Comparison of ENCODE assay signal across 19 cellular contexts in the genomic region with DNA sequence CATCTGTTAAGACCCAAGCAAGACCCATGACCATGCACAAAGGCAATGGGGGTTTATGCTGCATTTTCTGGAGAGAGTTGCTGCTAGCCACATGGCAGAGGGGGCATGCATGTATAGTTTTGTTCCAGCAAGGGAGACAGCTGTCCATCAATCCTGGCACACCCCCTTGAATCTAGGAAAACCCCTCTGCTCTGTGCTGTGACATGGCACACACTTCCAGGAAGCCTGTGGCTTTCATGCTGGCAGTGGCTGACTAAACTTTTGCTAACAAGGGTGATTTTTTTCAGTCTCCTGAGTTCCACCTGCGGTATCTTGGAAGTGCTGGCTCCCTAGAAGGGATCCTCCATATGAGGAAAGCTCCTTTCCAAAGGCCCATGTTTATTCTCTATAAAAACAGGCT. TPM values are rescaled to one million over a fixed set of nuclear protein-coding genes. Genes with fewer than 3 reads are reported as not detected.
A peak's percentile ranks its signal among the peaks of the same experiment; 100 is the strongest.
DNase-seq lines count a peak whose midpoint lies in the region; ATAC-seq, FAIRE-seq and TF ChIP-seq lines count a peak whose summit lies in the region.
"Had no signal": no experiment of that assay in that cellular context is flagged by ENCODE, and none has a peak within 500 bp of the region (broad histone marks: within the 10 kb centered on the region; RNA-seq: fewer than 3 reads in every experiment).

No MANE protein-coding gene starts in this region.

- no peak overlapping the region for H3K4me2 ChIP-seq in mesenchymal stem cell (ENCODE audit: low read length, poor library complexity, severe bottlenecking)
- H3K4me2 ChIP-seq: GM23338 had no signal

- H3K27me3 Mint-ChIP-seq in activated CD8-positive, alpha-beta T cell treated with anti-CD3 and anti-CD28 coated beads for 36 hours = peaks cover 10% of the 10 kb centered on the region
- H3K27me3 Mint-ChIP-seq in activated CD8-positive, alpha-beta T cell treated with anti-CD3 and anti-CD28 coated beads, Interleukin-2, amount 10 ng/mL, durations not matched to agents 7 days and 5 days (ENCODE audit: low read depth) = peaks cover 14% of the 10 kb centered on the region
- peaks cover 3 to 16% of the 10 kb centered on the region in 2 donors for H3K27me3 Mint-ChIP-seq in CD8-positive, alpha-beta memory T cell
- H3K27me3 Mint-ChIP-seq: IgD-negative memory B cell had no signal

- no peak for FAIRE-seq in RCC 7860 (lab: Jason Lieb, UNC)
- FAIRE-seq: G401.6 had no signal

- no peak overlapping the region for H3K14ac ChIP-seq in mesenchymal stem cell (ENCODE audit: low read length in 2 of 2)

- H2AFZ ChIP-seq in mesenchymal stem cell (ENCODE audit: low read depth, low read length) = no peak overlapping the region
- H2AFZ ChIP-seq: GM23338 had no signal

- CTCF ChIA-PET in activated CD8-positive, alpha-beta T cell treated with anti-CD3 and anti-CD28 coated beads for 36 hours (lab: Charles Lee) = no interaction called here
- CTCF ChIA-PET in activated CD8-positive, alpha-beta T cell treated with anti-CD3 and anti-CD28 coated beads, Interleukin-2, amount 10 ng/mL, durations not matched to agents 7 days and 5 days (lab: Charles Lee) = no interaction called here
- CTCF ChIA-PET in CD8-positive, alpha-beta memory T cell (lab: Charles Lee) = no interaction called here

- WGBS in mesenchymal stem cell = 0% methylated on average over 1 of the region's 1 CpG

- TF ChIP-seq CTCF in activated CD8-positive, alpha-beta T cell treated with anti-CD3 and anti-CD28 coated beads for 36 hours (IDR thresholded peaks at IDR 0.05) = no peak
- no peak for TF ChIP-seq CTCF in WERI-Rb-1 (IDR thresholded peaks at IDR 0.05; ENCODE audit: low read depth, low read length)

- no peaks in the 10 kb centered on the region for H3K36me3 Mint-ChIP-seq in activated CD8-positive, alpha-beta T cell treated with anti-CD3 and anti-CD28 coated beads for 36 hours (ENCODE audit: low read depth)
- H3K36me3 Mint-ChIP-seq in activated CD8-positive, alpha-beta T cell treated with anti-CD3 and anti-CD28 coated beads, Interleukin-2, amount 10 ng/mL, durations not matched to agents 7 days and 5 days (ENCODE audit: low read depth) = no peaks in the 10 kb centered on the region
- H3K36me3 Mint-ChIP-seq in CD8-positive, alpha-beta memory T cell = no peaks in the 10 kb centered on the region
- H3K36me3 Mint-ChIP-seq: CD4-positive, CD25-positive, alpha-beta regulatory T cell; IgD-negative memory B cell had no signal

- peak overlapping the region; percentile 64 for H4K8ac ChIP-seq in mesenchymal stem cell (ENCODE audit: low read length)

- no peak overlapping the region for H3K4ac ChIP-seq in mesenchymal stem cell (ENCODE audit: low read depth in 1 of 2, low read length in 2 of 2)

- H3K4me3 ChIP-seq in WERI-Rb-1 (ENCODE audit: low read depth, low read length) (no peak overlapping the region), mesenchymal stem cell (ENCODE audit: insufficient read depth in 1 of 2, low read depth in 1 of 2, low read length in 2 of 2) (no peak overlapping the region)
- no peak overlapping the region for H3K4me3 ChIP-seq in CD8-positive, alpha-beta memory T cell (ENCODE audit: low read length)
- H3K4me3 ChIP-seq: BLaER1 treated with 17β-estradiol and CSF1 and Interleukin-3, amounts not matched to agents 10 nM and 100 nM; GM23338; HAP-1 had no signal

- POLR2A ChIA-PET in activated CD8-positive, alpha-beta T cell treated with anti-CD3 and anti-CD28 coated beads for 36 hours (lab: Charles Lee) = no interaction called here
- POLR2A ChIA-PET in activated CD8-positive, alpha-beta T cell treated with anti-CD3 and anti-CD28 coated beads, Interleukin-2, amount 10 ng/mL, durations not matched to agents 7 days and 5 days (lab: Charles Lee) = no interaction called here
- POLR2A ChIA-PET in CD8-positive, alpha-beta memory T cell (lab: Charles Lee) = no interaction called here

- peak; percentile 13 for DNase-seq in activated CD8-positive, alpha-beta T cell treated with anti-CD3 and anti-CD28 coated beads for 36 hours
- no peak for DNase-seq in activated CD8-positive, alpha-beta T cell treated with anti-CD3 and anti-CD28 coated beads, Interleukin-2, amount 10 ng/mL, durations not matched to agents 7 days and 5 days
- DNase-seq in WERI-Rb-1 (no peak), mesenchymal stem cell (no peak), RCC 7860 (ENCODE audit: low spot score) (no peak)
- DNase-seq in CD8-positive, alpha-beta memory T cell = no peak
- no peak for DNase-seq in stimulated activated CD4-positive, alpha-beta T cell treated with anti-CD3 and anti-CD28 coated beads, Interleukin-15, amount 100 ng/mL, for 24 hours
- DNase-seq: 8988T; AML-193; CD4-positive, CD25-positive, alpha-beta regulatory T cell; DMS79 treated with DMSO at 0.1 percent for 48 hours; EL had no signal

- H4K91ac ChIP-seq in mesenchymal stem cell (ENCODE audit: low read length) = peak overlapping the region; percentile 68

- H3K27ac ChIP-seq in WERI-Rb-1 (peak overlapping the region; percentile 39), mesenchymal stem cell (ENCODE audit: low read length, poor library complexity, severe bottlenecking) (no peak overlapping the region)
- H3K27ac ChIP-seq in CD8-positive, alpha-beta memory T cell (ENCODE audit: low read depth, low read length) = no peak overlapping the region
- H3K27ac ChIP-seq: BLaER1 treated with 17β-estradiol and CSF1 and Interleukin-3, amounts not matched to agents 10 nM and 100 nM had no signal

- H3K23ac ChIP-seq in mesenchymal stem cell (ENCODE audit: low read length in 2 of 2) = no peak overlapping the region

- H3K27ac Mint-ChIP-seq in activated CD8-positive, alpha-beta T cell treated with anti-CD3 and anti-CD28 coated beads for 36 hours = no peak overlapping the region
- H3K27ac Mint-ChIP-seq in activated CD8-positive, alpha-beta T cell treated with anti-CD3 and anti-CD28 coated beads, Interleukin-2, amount 10 ng/mL, durations not matched to agents 7 days and 5 days = no peak overlapping the region
- no peak overlapping the region for H3K27ac Mint-ChIP-seq in CD8-positive, alpha-beta memory T cell
- H3K27ac Mint-ChIP-seq: CD4-positive, CD25-positive, alpha-beta regulatory T cell; GM23338; IgD-negative memory B cell had no signal

- H3K4me3 Mint-ChIP-seq in activated CD8-positive, alpha-beta T cell treated with anti-CD3 and anti-CD28 coated beads for 36 hours = no peak overlapping the region
- H3K4me3 Mint-ChIP-seq in activated CD8-positive, alpha-beta T cell treated with anti-CD3 and anti-CD28 coated beads, Interleukin-2, amount 10 ng/mL, durations not matched to agents 7 days and 5 days = no peak overlapping the region
- H3K4me3 Mint-ChIP-seq in CD8-positive, alpha-beta memory T cell = no peak overlapping the region
- H3K4me3 Mint-ChIP-seq: CD4-positive, CD25-positive, alpha-beta regulatory T cell; GM23338; IgD-negative memory B cell had no signal

- no peaks in the 10 kb centered on the region for H3K9me3 Mint-ChIP-seq in activated CD8-positive, alpha-beta T cell treated with anti-CD3 and anti-CD28 coated beads for 36 hours
- no peaks in the 10 kb centered on the region for H3K9me3 Mint-ChIP-seq in activated CD8-positive, alpha-beta T cell treated with anti-CD3 and anti-CD28 coated beads, Interleukin-2, amount 10 ng/mL, durations not matched to agents 7 days and 5 days (ENCODE audit: insufficient read depth)
- no peaks in the 10 kb centered on the region for H3K9me3 Mint-ChIP-seq in CD8-positive, alpha-beta memory T cell
- H3K9me3 Mint-ChIP-seq: GM23338 had no signal

- H2BK15ac ChIP-seq in mesenchymal stem cell (ENCODE audit: low read depth, poor library complexity, severe bottlenecking) = no peak overlapping the region

- H3K9me3 ChIP-seq in WERI-Rb-1 (ENCODE audit: severe bottlenecking) (no peaks in the 10 kb centered on the region), mesenchymal stem cell (ENCODE audit: control insufficient read depth, low read length) (no peaks in the 10 kb centered on the region)
- H3K9me3 ChIP-seq in CD8-positive, alpha-beta memory T cell (ENCODE audit: low read length) = no peaks in the 10 kb centered on the region
- H3K9me3 ChIP-seq: BLaER1 treated with 17β-estradiol and CSF1 and Interleukin-3, amounts not matched to agents 10 nM and 100 nM; HAP-1 had no signal

- no peaks in the 10 kb centered on the region for H3K4me1 Mint-ChIP-seq in activated CD8-positive, alpha-beta T cell treated with anti-CD3 and anti-CD28 coated beads for 36 hours (ENCODE audit: low read depth)
- no peaks in the 10 kb centered on the region for H3K4me1 Mint-ChIP-seq in activated CD8-positive, alpha-beta T cell treated with anti-CD3 and anti-CD28 coated beads, Interleukin-2, amount 10 ng/mL, durations not matched to agents 7 days and 5 days (ENCODE audit: low read depth)
- no peaks in the 10 kb centered on the region for H3K4me1 Mint-ChIP-seq in CD8-positive, alpha-beta memory T cell
- H3K4me1 Mint-ChIP-seq: CD4-positive, CD25-positive, alpha-beta regulatory T cell; IgD-negative memory B cell had no signal

- H3K27me3 ChIP-seq in WERI-Rb-1 (ENCODE audit: insufficient read depth, low read depth, severe bottlenecking) (no peaks in the 10 kb centered on the region), mesenchymal stem cell (ENCODE audit: control insufficient read depth in 1 of 2, insufficient read depth in 1 of 2, low read length in 2 of 2) (peaks cover 0 to 7% of the 10 kb centered on the region in 2 experiments)
- no peaks in the 10 kb centered on the region for H3K27me3 ChIP-seq in CD8-positive, alpha-beta memory T cell (ENCODE audit: insufficient read depth, low read length, poor library complexity, severe bottlenecking)
- H3K27me3 ChIP-seq: BLaER1 treated with 17β-estradiol and CSF1 and Interleukin-3, amounts not matched to agents 10 nM and 100 nM had no signal

- H3K18ac ChIP-seq in mesenchymal stem cell (ENCODE audit: low read depth in 1 of 2, low read length in 2 of 2) = peak overlapping the region in 1 of 2 experiments; percentile 28

- intact Hi-C loops in activated CD8-positive, alpha-beta T cell treated with anti-CD3 and anti-CD28 coated beads for 36 hours (cut with micrococcal nuclease) = no loop called here

- no peak for ATAC-seq in activated CD8-positive, alpha-beta T cell treated with anti-CD3 and anti-CD28 coated beads for 36 hours
- ATAC-seq in activated CD8-positive, alpha-beta T cell treated with anti-CD3 and anti-CD28 coated beads, Interleukin-2, amount 10 ng/mL, durations not matched to agents 7 days and 5 days = no peak
- peak; percentile 56 for ATAC-seq in GM18502 (IDR thresholded peaks at IDR 0.05; ENCODE audit: poor library complexity, unreplicated experiment)
- ATAC-seq: GM23338 had no signal

- no peaks in the 10 kb centered on the region for H3K79me1 ChIP-seq in mesenchymal stem cell (replicated peaks; ENCODE audit: low read length, poor library complexity, severe bottlenecking)

- no peaks in the 10 kb centered on the region for H3K36me3 ChIP-seq in WERI-Rb-1
- no peaks in the 10 kb centered on the region for H3K36me3 ChIP-seq in mesenchymal stem cell (ENCODE audit: control insufficient read depth in 1 of 2, insufficient read depth in 2 of 2, low read depth in 1 of 2, low read length in 2 of 2)
- no peaks in the 10 kb centered on the region for H3K36me3 ChIP-seq in CD8-positive, alpha-beta memory T cell (ENCODE audit: insufficient read depth, low read length)
- H3K36me3 ChIP-seq: BLaER1 treated with 17β-estradiol and CSF1 and Interleukin-3, amounts not matched to agents 10 nM and 100 nM; HAP-1 had no signal

- no peak overlapping the region for H2AK5ac ChIP-seq in mesenchymal stem cell (ENCODE audit: low read length, severe bottlenecking)

- H2BK12ac ChIP-seq in mesenchymal stem cell (ENCODE audit: low read length in 2 of 2) = no peak overlapping the region

- no peak overlapping the region for H3K9ac ChIP-seq in mesenchymal stem cell (ENCODE audit: low read length)
- H3K9ac ChIP-seq: BLaER1 treated with 17β-estradiol and CSF1 and Interleukin-3, amounts not matched to agents 10 nM and 100 nM had no signal

- no peak overlapping the region for H2BK5ac ChIP-seq in mesenchymal stem cell (ENCODE audit: low read depth, low read length, poor library complexity, severe bottlenecking)

- no peak overlapping the region for H2BK120ac ChIP-seq in mesenchymal stem cell (ENCODE audit: low read depth, low read length)

- H3K4me1 ChIP-seq in mesenchymal stem cell (ENCODE audit: control insufficient read depth, insufficient read depth, low read depth, low read length) = peaks cover 13% of the 10 kb centered on the region
- no peaks in the 10 kb centered on the region for H3K4me1 ChIP-seq in CD8-positive, alpha-beta memory T cell (ENCODE audit: insufficient read depth, low read length)
- H3K4me1 ChIP-seq: HAP-1 had no signal

RNA-seq across cellular contexts. Expression of gene CST4, which starts 9.1 kb away (rescaled TPM):
- not detected for total RNA-seq in activated CD8-positive, alpha-beta T cell treated with anti-CD3 and anti-CD28 coated beads for 36 hours
- not detected for total RNA-seq in activated CD8-positive, alpha-beta T cell treated with anti-CD3 and anti-CD28 coated beads, Interleukin-2, amount 10 ng/mL, durations not matched to agents 7 days and 5 days
- not detected for polyA plus RNA-seq in mesenchymal stem cell (2013, experiment 1 of 2)
- polyA plus RNA-seq in mesenchymal stem cell (2013, experiment 2 of 2) = 0.18 TPM
- not detected for total RNA-seq in CD8-positive, alpha-beta memory T cell
- not detected for polyA plus RNA-seq in CD8-positive, alpha-beta memory T cell
- total RNA-seq: CD4-positive, CD25-positive, alpha-beta regulatory T cell; GM23338; HT1080 had no signal
- polyA plus RNA-seq: CD4-positive, CD25-positive, alpha-beta regulatory T cell; GM23338; IgD-negative memory B cell had no signal

RNA-seq across cellular contexts. Expression of gene CST1, which starts 52.8 kb away (rescaled TPM):
- not detected for total RNA-seq in activated CD8-positive, alpha-beta T cell treated with anti-CD3 and anti-CD28 coated beads for 36 hours
- not detected for total RNA-seq in activated CD8-positive, alpha-beta T cell treated with anti-CD3 and anti-CD28 coated beads, Interleukin-2, amount 10 ng/mL, durations not matched to agents 7 days and 5 days
- 0.29 TPM for polyA plus RNA-seq in mesenchymal stem cell (2013, experiment 1 of 2)
- polyA plus RNA-seq in mesenchymal stem cell (2013, experiment 2 of 2) = 0.34 TPM
- not detected for total RNA-seq in CD8-positive, alpha-beta memory T cell
- polyA plus RNA-seq in CD8-positive, alpha-beta memory T cell = not detected
- total RNA-seq: CD4-positive, CD25-positive, alpha-beta regulatory T cell; HT1080 had no signal
- polyA plus RNA-seq: CD4-positive, CD25-positive, alpha-beta regulatory T cell; IgD-negative memory B cell had no signal
